In genomic region chr2:191314697-191315364, GRCh38 we compare ENCODE assay signal across 26 cellular contexts.
"Had no signal": no experiment of that assay in that cellular context is flagged by ENCODE, and none has a peak within 500 bp of the region (broad histone marks: within the 10 kb centered on the region; RNA-seq: fewer than 3 reads in every experiment).

No MANE protein-coding gene starts in this region.

- H3K4me3 Mint-ChIP-seq: dendritic cell treated with granulocyte-macrophage colony-stimulating factor and Interleukin-4, amounts not matched to agents 40 ng/mL and 50 ng/mL, for 4 days; mesothelial cell of epicardium; nephron; T-helper 1 cell treated with Interleukin-12 subunit alpha and Interleukin-12 subunit beta and Interleukin-4 antibody, amounts not matched to agents 30 μg/mL and 1 μg/mL, for 36 hours had no signal

- H3K36me3 Mint-ChIP-seq: activated naive CD4-positive, alpha-beta T cell treated with anti-CD3 and anti-CD28 coated beads, Interleukin-2, amount 50 U/mL, for 72 hours; mesothelial cell of epicardium had no signal

- H3K36me3 ChIP-seq: adrenal gland, tibial nerve, uterus had no signal

- H3K9me3 Mint-ChIP-seq: activated naive CD4-positive, alpha-beta T cell treated with anti-CD3 and anti-CD28 coated beads, Interleukin-2, amount 50 U/mL, for 72 hours; dendritic cell treated with granulocyte-macrophage colony-stimulating factor and Interleukin-4, amounts not matched to agents 40 ng/mL and 50 ng/mL, for 4 days; mesothelial cell of epicardium; nephron; T-helper 1 cell treated with Interleukin-12 subunit alpha and Interleukin-12 subunit beta and Interleukin-4 antibody, amounts not matched to agents 30 μg/mL and 1 μg/mL, for 36 hours had no signal

- ATAC-seq: activated naive CD4-positive, alpha-beta T cell treated with anti-CD3 and anti-CD28 coated beads, Interleukin-2, amount 50 U/mL, for 72 hours; stimulated activated naive CD8-positive, alpha-beta T cell treated with anti-CD3 and anti-CD28 coated beads, Interleukin-15, Interleukin-2, amounts not matched to agents 100 U/mL and 50 U/mL, for 24 hours had no signal

- H3K27me3 ChIP-seq: adrenal gland, tibial nerve, uterus had no signal

- H3K4me3 ChIP-seq: adrenal gland, lung, tibial nerve, uterus had no signal

- H3K27ac Mint-ChIP-seq: activated naive CD4-positive, alpha-beta T cell treated with anti-CD3 and anti-CD28 coated beads, Interleukin-2, amount 50 U/mL, for 72 hours; dendritic cell treated with granulocyte-macrophage colony-stimulating factor and Interleukin-4, amounts not matched to agents 40 ng/mL and 50 ng/mL, for 4 days; mesothelial cell of epicardium; T-helper 1 cell treated with Interleukin-12 subunit alpha and Interleukin-12 subunit beta and Interleukin-4 antibody, amounts not matched to agents 30 μg/mL and 1 μg/mL, for 36 hours had no signal

- DNase-seq: activated CD4-positive, alpha-beta T cell treated with anti-CD3 and anti-CD28 coated beads, Interleukin-2, amount 50 U/mL, for 1 hour; activated CD4-positive, CD25-positive, alpha-beta regulatory T cell treated with anti-CD3 and anti-CD28 coated beads, Interleukin-2, amount 50 U/mL, for 72 hours; activated CD8-positive, alpha-beta memory T cell treated with anti-CD3 and anti-CD28 coated beads for 24 hours; activated CD8-positive, alpha-beta memory T cell treated with anti-CD3 and anti-CD28 coated beads, Interleukin-2, amount 50 U/mL, for 48 hours; activated effector memory CD4-positive, alpha-beta T cell treated with anti-CD3 and anti-CD28 coated beads, Interleukin-2, amount 50 U/mL, for 16 hours; activated T-cell treated with anti-CD3 and anti-CD28 coated beads, Interleukin-2, amount 50 U/mL, for 48 hours; adrenal gland; effector CD8-positive, alpha-beta T cell; foreskin fibroblast; hypothalamus; islet precursor cell; occipital lobe; posterior cingulate gyrus; retina; stimulated activated CD4-positive, alpha-beta T cell treated with anti-CD3 and anti-CD28 coated beads, Interleukin-12 subunit alpha, Interleukin-12 subunit beta, amount 100 ng/mL, for 4 hours; stimulated activated CD4-positive, alpha-beta T cell treated with anti-CD3 and anti-CD28 coated beads, Interleukin-1b, Interleukin-23, amount 100 ng/mL, for 48 hours; stimulated activated naive CD8-positive, alpha-beta T cell treated with anti-CD3 and anti-CD28 coated beads, Interleukin-15, Interleukin-2, amounts not matched to agents 100 U/mL and 50 U/mL, for 24 hours; substantia nigra; uterus had no signal

- H3K27me3 Mint-ChIP-seq: dendritic cell treated with granulocyte-macrophage colony-stimulating factor and Interleukin-4, amounts not matched to agents 40 ng/mL and 50 ng/mL, for 4 days had no signal
